ENCODE assay signal across 8 cellular contexts in the genomic region with DNA sequence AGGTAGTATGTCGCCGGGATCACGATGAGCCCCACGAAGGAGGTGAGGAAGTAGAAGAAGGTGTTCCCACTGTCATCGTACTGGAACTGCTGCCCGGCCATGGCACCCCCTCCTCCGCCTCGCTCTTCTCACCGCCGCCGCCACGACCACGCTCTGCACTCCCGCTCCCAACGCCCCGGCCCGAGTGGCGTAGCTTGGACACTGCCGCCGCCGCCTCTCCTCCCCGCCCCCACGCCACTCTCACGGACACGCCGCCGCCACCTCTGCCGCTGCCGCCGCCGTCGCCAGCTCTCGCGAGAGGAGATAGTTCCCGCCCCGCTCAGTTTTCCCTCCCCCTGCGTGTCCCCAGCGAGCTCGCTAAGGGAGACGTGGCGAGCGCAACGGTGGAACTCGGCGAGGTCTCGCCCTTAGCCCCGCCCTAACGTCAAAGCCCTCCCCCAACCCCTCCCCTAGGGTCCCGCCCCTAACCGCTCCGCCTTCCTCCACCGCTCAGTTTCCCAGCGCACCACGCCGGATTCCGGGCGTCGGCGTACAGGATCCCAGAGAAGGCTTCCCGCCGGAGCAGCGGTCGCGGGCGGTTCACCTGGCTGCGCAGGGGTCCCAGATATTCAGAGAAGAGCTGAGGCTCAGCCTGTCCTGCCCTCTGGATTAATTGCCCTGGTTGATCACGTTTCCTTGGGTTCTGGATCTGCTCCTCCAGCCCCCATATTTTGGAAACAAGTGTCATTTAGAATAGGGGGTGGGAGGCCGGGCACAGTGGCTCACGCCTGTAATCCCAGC.
DNase-seq lines count a peak whose midpoint lies in the region; ATAC-seq and TF ChIP-seq lines count a peak whose summit lies in the region.

A gene with protein sequence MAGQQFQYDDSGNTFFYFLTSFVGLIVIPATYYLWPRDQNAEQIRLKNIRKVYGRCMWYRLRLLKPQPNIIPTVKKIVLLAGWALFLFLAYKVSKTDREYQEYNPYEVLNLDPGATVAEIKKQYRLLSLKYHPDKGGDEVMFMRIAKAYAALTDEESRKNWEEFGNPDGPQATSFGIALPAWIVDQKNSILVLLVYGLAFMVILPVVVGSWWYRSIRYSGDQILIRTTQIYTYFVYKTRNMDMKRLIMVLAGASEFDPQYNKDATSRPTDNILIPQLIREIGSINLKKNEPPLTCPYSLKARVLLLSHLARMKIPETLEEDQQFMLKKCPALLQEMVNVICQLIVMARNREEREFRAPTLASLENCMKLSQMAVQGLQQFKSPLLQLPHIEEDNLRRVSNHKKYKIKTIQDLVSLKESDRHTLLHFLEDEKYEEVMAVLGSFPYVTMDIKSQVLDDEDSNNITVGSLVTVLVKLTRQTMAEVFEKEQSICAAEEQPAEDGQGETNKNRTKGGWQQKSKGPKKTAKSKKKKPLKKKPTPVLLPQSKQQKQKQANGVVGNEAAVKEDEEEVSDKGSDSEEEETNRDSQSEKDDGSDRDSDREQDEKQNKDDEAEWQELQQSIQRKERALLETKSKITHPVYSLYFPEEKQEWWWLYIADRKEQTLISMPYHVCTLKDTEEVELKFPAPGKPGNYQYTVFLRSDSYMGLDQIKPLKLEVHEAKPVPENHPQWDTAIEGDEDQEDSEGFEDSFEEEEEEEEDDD (minus strand): TSS at position 300 of the 780 bp plus-strand sequence. CDS start 199 bp downstream, at position 101.

- peak; percentile 96 for DNase-seq in AG10803 (ENCODE audit: low read depth)
- peak; percentile 89 to 96 for DNase-seq in NCI-H446 (lab: John Stamatoyannopoulos, UW)
- peak; percentile 94 for DNase-seq in activated CD4-positive, CD25-positive, alpha-beta regulatory T cell treated with anti-CD3 and anti-CD28 coated beads, Interleukin-2, amount 50 U/mL, for 16 hours (ENCODE audit: low read depth, low spot score)
- DNase-seq in central memory CD4-positive, alpha-beta T cell, result peak; percentile 95
- peak; percentile 99 for DNase-seq in islet precursor cell
- DNase-seq in stimulated activated CD4-positive, alpha-beta T cell treated with anti-CD3 and anti-CD28 coated beads, Interleukin-12 subunit alpha, Interleukin-12 subunit beta, amount 100 ng/mL, for 4 hours, result peak; percentile 96

- peak within 1 kb of the TSS; percentile 96 for H3K4me3 ChIP-seq in AG10803 (ENCODE audit: low read length)

- no peak for TF ChIP-seq CTCF in AG10803 (conservative IDR thresholded peaks at IDR 0.05; ENCODE audit: low read length)

- peak; percentile 88 for ATAC-seq in GM19035 (IDR thresholded peaks at IDR 0.05; ENCODE audit: unreplicated experiment)
- peak; percentile 97 for ATAC-seq in HG03342 (IDR thresholded peaks at IDR 0.05; ENCODE audit: unreplicated experiment)

Comparison
In these comparisons a context has a peak if more than half of its experiments do, and no peak if none do; other contexts are left out.
1. Peak in every context shown above with its lines: DNase-seq, ATAC-seq and H3K4me3 ChIP-seq.